1 cellular context compared by ENCODE assay signal in genomic region chr12:7293670-7294069, GRCh38.
TF ChIP-seq lines count a peak whose summit lies in the region.

No MANE protein-coding gene starts in this region.

TF ChIP-seq in K562, 482 proteins besides CTCF, POLR2A, EP300 and RAD21 (continued from another document):
- TF ChIP-seq, protein P1, sequence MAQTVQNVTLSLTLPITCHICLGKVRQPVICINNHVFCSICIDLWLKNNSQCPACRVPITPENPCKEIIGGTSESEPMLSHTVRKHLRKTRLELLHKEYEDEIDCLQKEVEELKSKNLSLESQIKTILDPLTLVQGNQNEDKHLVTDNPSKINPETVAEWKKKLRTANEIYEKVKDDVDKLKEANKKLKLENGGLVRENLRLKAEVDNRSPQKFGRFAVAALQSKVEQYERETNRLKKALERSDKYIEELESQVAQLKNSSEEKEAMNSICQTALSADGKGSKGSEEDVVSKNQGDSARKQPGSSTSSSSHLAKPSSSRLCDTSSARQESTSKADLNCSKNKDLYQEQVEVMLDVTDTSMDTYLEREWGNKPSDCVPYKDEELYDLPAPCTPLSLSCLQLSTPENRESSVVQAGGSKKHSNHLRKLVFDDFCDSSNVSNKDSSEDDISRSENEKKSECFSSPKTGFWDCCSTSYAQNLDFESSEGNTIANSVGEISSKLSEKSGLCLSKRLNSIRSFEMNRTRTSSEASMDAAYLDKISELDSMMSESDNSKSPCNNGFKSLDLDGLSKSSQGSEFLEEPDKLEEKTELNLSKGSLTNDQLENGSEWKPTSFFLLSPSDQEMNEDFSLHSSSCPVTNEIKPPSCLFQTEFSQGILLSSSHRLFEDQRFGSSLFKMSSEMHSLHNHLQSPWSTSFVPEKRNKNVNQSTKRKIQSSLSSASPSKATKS (CRISPR knock-in tag; IDR thresholded peaks at IDR 0.05), result no peak
- no peak for TF ChIP-seq EWSR1 (IDR thresholded peaks at IDR 0.05; ENCODE audit: borderline replicate concordance, low read depth, partially characterized antibody)
- TF ChIP-seq, protein P2, sequence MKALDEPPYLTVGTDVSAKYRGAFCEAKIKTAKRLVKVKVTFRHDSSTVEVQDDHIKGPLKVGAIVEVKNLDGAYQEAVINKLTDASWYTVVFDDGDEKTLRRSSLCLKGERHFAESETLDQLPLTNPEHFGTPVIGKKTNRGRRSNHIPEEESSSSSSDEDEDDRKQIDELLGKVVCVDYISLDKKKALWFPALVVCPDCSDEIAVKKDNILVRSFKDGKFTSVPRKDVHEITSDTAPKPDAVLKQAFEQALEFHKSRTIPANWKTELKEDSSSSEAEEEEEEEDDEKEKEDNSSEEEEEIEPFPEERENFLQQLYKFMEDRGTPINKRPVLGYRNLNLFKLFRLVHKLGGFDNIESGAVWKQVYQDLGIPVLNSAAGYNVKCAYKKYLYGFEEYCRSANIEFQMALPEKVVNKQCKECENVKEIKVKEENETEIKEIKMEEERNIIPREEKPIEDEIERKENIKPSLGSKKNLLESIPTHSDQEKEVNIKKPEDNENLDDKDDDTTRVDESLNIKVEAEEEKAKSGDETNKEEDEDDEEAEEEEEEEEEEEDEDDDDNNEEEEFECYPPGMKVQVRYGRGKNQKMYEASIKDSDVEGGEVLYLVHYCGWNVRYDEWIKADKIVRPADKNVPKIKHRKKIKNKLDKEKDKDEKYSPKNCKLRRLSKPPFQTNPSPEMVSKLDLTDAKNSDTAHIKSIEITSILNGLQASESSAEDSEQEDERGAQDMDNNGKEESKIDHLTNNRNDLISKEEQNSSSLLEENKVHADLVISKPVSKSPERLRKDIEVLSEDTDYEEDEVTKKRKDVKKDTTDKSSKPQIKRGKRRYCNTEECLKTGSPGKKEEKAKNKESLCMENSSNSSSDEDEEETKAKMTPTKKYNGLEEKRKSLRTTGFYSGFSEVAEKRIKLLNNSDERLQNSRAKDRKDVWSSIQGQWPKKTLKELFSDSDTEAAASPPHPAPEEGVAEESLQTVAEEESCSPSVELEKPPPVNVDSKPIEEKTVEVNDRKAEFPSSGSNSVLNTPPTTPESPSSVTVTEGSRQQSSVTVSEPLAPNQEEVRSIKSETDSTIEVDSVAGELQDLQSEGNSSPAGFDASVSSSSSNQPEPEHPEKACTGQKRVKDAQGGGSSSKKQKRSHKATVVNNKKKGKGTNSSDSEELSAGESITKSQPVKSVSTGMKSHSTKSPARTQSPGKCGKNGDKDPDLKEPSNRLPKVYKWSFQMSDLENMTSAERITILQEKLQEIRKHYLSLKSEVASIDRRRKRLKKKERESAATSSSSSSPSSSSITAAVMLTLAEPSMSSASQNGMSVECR (CRISPR knock-in tag; IDR thresholded peaks at IDR 0.05), result no peak
- no peak for TF ChIP-seq POLR3A (IDR thresholded peaks at IDR 0.05; ENCODE audit: borderline replicate concordance, extremely low read depth, insufficient read depth, insufficient read length)
- TF ChIP-seq FOXM1 (IDR thresholded peaks at IDR 0.05; ENCODE audit: low read depth), result peak; percentile 85
- no peak for TF ChIP-seq FOXM1 (CRISPR knock-in tag; IDR thresholded peaks at IDR 0.05; ENCODE audit: low read depth)
- TF ChIP-seq DPF2 (IDR thresholded peaks at IDR 0.05), result peak; percentile 94
- no peak for TF ChIP-seq ZNF408 (CRISPR knock-in tag; IDR thresholded peaks at IDR 0.05; ENCODE audit: low read depth)
- no peak for TF ChIP-seq TGIF2 (CRISPR knock-in tag; IDR thresholded peaks at IDR 0.05)
- TF ChIP-seq JUN (IDR thresholded peaks at IDR 0.05; ENCODE audit: borderline replicate concordance, low read depth, low read length), result 0 out of 2 replicates have a peak, but pooled peaks have one; percentile 26
- TF ChIP-seq JUN (CRISPR knock-in tag; IDR thresholded peaks at IDR 0.05; ENCODE audit: borderline replicate concordance), result no peak
- 0 out of 2 replicates have a peak, but pooled peaks have one; percentile 29 for TF ChIP-seq CXXC5 (CRISPR knock-in tag; IDR thresholded peaks at IDR 0.05)
- no peak for TF ChIP-seq CBX5 (IDR thresholded peaks at IDR 0.05; ENCODE audit: borderline replicate concordance, low read depth)
- TF ChIP-seq DMBX1 (CRISPR knock-in tag; IDR thresholded peaks at IDR 0.05; ENCODE audit: borderline replicate concordance), result peak; percentile 24; the same call in 1 of the 2 replicates
- no peak for TF ChIP-seq ZNF212 (CRISPR knock-in tag; IDR thresholded peaks at IDR 0.05)
- TF ChIP-seq CBFA2T3 (IDR thresholded peaks at IDR 0.05), result peak; percentile 93
